Comparison of ENCODE assay signal across 12 cellular contexts in the genomic region with DNA sequence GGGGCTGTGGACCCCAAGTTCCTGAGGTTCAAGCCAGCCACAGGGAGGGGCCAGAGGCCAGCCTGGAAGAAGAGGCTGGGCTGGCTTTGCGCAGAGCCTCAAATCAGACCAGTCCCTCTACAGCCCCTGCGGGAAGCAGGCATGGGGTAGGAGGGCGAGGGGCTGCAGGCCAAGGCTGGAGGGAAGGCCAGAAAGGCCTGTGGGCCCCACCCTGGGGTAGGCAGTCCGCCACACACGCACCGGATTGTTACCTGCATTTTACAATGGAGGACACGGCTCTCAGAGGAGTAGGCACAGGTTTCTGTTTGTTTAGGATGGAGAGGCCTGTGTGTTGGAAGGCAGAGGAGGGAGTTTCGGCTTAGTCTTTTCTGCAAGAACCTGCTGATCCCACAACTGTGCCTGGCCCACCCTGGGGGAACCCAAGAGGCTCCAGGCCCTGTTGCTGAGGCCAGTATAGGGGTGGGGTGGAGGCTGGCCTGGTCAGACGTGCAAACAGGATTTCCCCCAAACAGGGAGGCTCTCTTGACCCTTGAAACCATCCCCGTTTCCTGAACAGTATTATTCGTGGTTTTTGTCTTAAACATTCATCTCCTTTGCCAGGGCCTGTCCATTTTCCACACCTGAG. TPM values are rescaled to one million over a fixed set of nuclear protein-coding genes. Genes with fewer than 3 reads are reported as not detected.
DNase-seq lines count a peak whose midpoint lies in the region; ATAC-seq and TF ChIP-seq lines count a peak whose summit lies in the region.
"Had no signal": no experiment of that assay in that cellular context is flagged by ENCODE, and none has a peak within 500 bp of the region (broad histone marks: within the 10 kb centered on the region; RNA-seq: fewer than 3 reads in every experiment).

No MANE protein-coding gene starts in this region.

- TF ChIP-seq CTCF in fibroblast of mammary gland (conservative IDR thresholded peaks at IDR 0.05; ENCODE audit: control insufficient read depth, insufficient read depth, low read depth, low read length) (no peak), neural progenitor cell (IDR thresholded peaks at IDR 0.05) (peak; percentile 22), vagina (IDR thresholded peaks at IDR 0.05) (no peak)

- peak overlapping the region; percentile 45 for H2AFZ ChIP-seq in neural progenitor cell (replicated peaks)

- no peaks in the 10 kb centered on the region for H3K9me3 Mint-ChIP-seq in activated naive CD8-positive, alpha-beta T cell treated with anti-CD3 and anti-CD28 coated beads, Interleukin-2, amount 10 ng/mL, durations not matched to agents 7 days and 5 days
- H3K9me3 Mint-ChIP-seq in activated naive CD8-positive, alpha-beta T cell treated with anti-CD3 and anti-CD28 coated beads for 36 hours, result no peaks in the 10 kb centered on the region
- H3K9me3 Mint-ChIP-seq in neural progenitor cell, result peaks cover 3% of the 10 kb centered on the region
- H3K9me3 Mint-ChIP-seq: stimulated activated naive CD8-positive, alpha-beta T cell treated with anti-CD3 and anti-CD28 coated beads, Interleukin-15, Interleukin-2, amounts not matched to agents 100 ng/mL and 50 ng/mL, for 24 hours had no signal

- peak overlapping the region; percentile 70 for H3K4me2 ChIP-seq in neural progenitor cell

- no peaks in the 10 kb centered on the region for H3K4me1 Mint-ChIP-seq in activated naive CD8-positive, alpha-beta T cell treated with anti-CD3 and anti-CD28 coated beads, Interleukin-2, amount 10 ng/mL, durations not matched to agents 7 days and 5 days
- H3K4me1 Mint-ChIP-seq in activated naive CD8-positive, alpha-beta T cell treated with anti-CD3 and anti-CD28 coated beads for 36 hours, result no peaks in the 10 kb centered on the region
- peaks cover 9% of the 10 kb centered on the region for H3K4me1 Mint-ChIP-seq in neural progenitor cell

- POLR2A ChIA-PET in activated naive CD8-positive, alpha-beta T cell treated with anti-CD3 and anti-CD28 coated beads, Interleukin-2, amount 10 ng/mL, durations not matched to agents 7 days and 5 days (lab: Charles Lee), result interaction anchor here (1.3 kb wide), 1 partner anchor 9 kb away, joined by 3 read pairs; no protein-coding TSS in a partner anchor

- H3K27ac ChIP-seq in neural progenitor cell, result no peak overlapping the region
- peak overlapping the region; percentile 85 for H3K27ac ChIP-seq in vagina

- H3K36me3 ChIP-seq in neural progenitor cell, result no peaks in the 10 kb centered on the region
- H3K36me3 ChIP-seq in vagina, result no peaks in the 10 kb centered on the region

- H4K20me1 ChIP-seq in neural progenitor cell (ENCODE audit: low read depth), result no peaks in the 10 kb centered on the region

- H3K79me2 ChIP-seq in neural progenitor cell (ENCODE audit: low read depth), result no peaks in the 10 kb centered on the region

- H3K4me3 Mint-ChIP-seq in activated naive CD8-positive, alpha-beta T cell treated with anti-CD3 and anti-CD28 coated beads, Interleukin-2, amount 10 ng/mL, durations not matched to agents 7 days and 5 days, result no peak overlapping the region
- no peak overlapping the region for H3K4me3 Mint-ChIP-seq in activated naive CD8-positive, alpha-beta T cell treated with anti-CD3 and anti-CD28 coated beads for 36 hours
- no peak overlapping the region for H3K4me3 Mint-ChIP-seq in neural progenitor cell

- H3F3A ChIP-seq in neural progenitor cell (ENCODE audit: low read depth), result no peaks in the 10 kb centered on the region

- TF ChIP-seq POLR2A in vagina (IDR thresholded peaks at IDR 0.05), result no peak

- no peak overlapping the region for H3K9ac ChIP-seq in neural progenitor cell

- DNase-seq in activated naive CD8-positive, alpha-beta T cell treated with anti-CD3 and anti-CD28 coated beads, Interleukin-2, amount 10 ng/mL, durations not matched to agents 7 days and 5 days, result peak; percentile 36
- DNase-seq in activated naive CD8-positive, alpha-beta T cell treated with anti-CD3 and anti-CD28 coated beads for 36 hours, result no peak
- DNase-seq in fibroblast of mammary gland (ENCODE audit: low read depth) (no peak), neural progenitor cell (ENCODE audit: low spot score) (no peak), vagina (ENCODE audit: extremely low spot score in 2 of 2) (no peak), NCI-H524 treated with DMSO at 0.1 percent for 48 hours (lab: John Stamatoyannopoulos, UW) (no peak), NCI-H2107 (lab: John Stamatoyannopoulos, UW) (no peak), kidney tubule cell (ENCODE audit: low spot score) (no peak)
- DNase-seq: central memory CD4-positive, alpha-beta T cell; GF-D8; NCI-H226 had no signal

- intact Hi-C loops in vagina (cut with DNase I), result no loop called here

- H3K4me3 ChIP-seq in fibroblast of mammary gland (ENCODE audit: control insufficient read depth, low read depth, low read length) (peak overlapping the region; percentile 29), neural progenitor cell (peak overlapping the region; percentile 39), vagina (peak overlapping the region; percentile 50 to 51)

- H3K27me3 Mint-ChIP-seq in activated naive CD8-positive, alpha-beta T cell treated with anti-CD3 and anti-CD28 coated beads, Interleukin-2, amount 10 ng/mL, durations not matched to agents 7 days and 5 days, result peaks cover 4% of the 10 kb centered on the region
- H3K27me3 Mint-ChIP-seq in activated naive CD8-positive, alpha-beta T cell treated with anti-CD3 and anti-CD28 coated beads for 36 hours, result peaks cover 13% of the 10 kb centered on the region
- peaks cover 19% of the 10 kb centered on the region for H3K27me3 Mint-ChIP-seq in neural progenitor cell (ENCODE audit: insufficient read depth, low read depth)
- H3K27me3 Mint-ChIP-seq: stimulated activated naive CD8-positive, alpha-beta T cell treated with anti-CD3 and anti-CD28 coated beads, Interleukin-15, Interleukin-2, amounts not matched to agents 100 ng/mL and 50 ng/mL, for 24 hours had no signal

- H3K9me3 ChIP-seq in neural progenitor cell (ENCODE audit: low read depth) (no peaks in the 10 kb centered on the region), vagina (no peaks in the 10 kb centered on the region)

- H3K27me3 ChIP-seq in neural progenitor cell, result peaks cover 3% of the 10 kb centered on the region
- no peaks in the 10 kb centered on the region for H3K27me3 ChIP-seq in vagina

- H3K4me1 ChIP-seq in neural progenitor cell, result peaks cover 9% of the 10 kb centered on the region
- H3K4me1 ChIP-seq in vagina, result peaks cover 35% of the 10 kb centered on the region

- H3K27ac Mint-ChIP-seq in activated naive CD8-positive, alpha-beta T cell treated with anti-CD3 and anti-CD28 coated beads, Interleukin-2, amount 10 ng/mL, durations not matched to agents 7 days and 5 days, result no peak overlapping the region
- H3K27ac Mint-ChIP-seq in activated naive CD8-positive, alpha-beta T cell treated with anti-CD3 and anti-CD28 coated beads for 36 hours, result no peak overlapping the region
- H3K27ac Mint-ChIP-seq in neural progenitor cell, result no peak overlapping the region
- H3K27ac Mint-ChIP-seq: stimulated activated naive CD8-positive, alpha-beta T cell treated with anti-CD3 and anti-CD28 coated beads, Interleukin-15, Interleukin-2, amounts not matched to agents 100 ng/mL and 50 ng/mL, for 24 hours had no signal

- H3K36me3 Mint-ChIP-seq in activated naive CD8-positive, alpha-beta T cell treated with anti-CD3 and anti-CD28 coated beads, Interleukin-2, amount 10 ng/mL, durations not matched to agents 7 days and 5 days, result no peaks in the 10 kb centered on the region
- no peaks in the 10 kb centered on the region for H3K36me3 Mint-ChIP-seq in activated naive CD8-positive, alpha-beta T cell treated with anti-CD3 and anti-CD28 coated beads for 36 hours
- no peaks in the 10 kb centered on the region for H3K36me3 Mint-ChIP-seq in neural progenitor cell

- no peak for ATAC-seq in activated naive CD8-positive, alpha-beta T cell treated with anti-CD3 and anti-CD28 coated beads, Interleukin-2, amount 10 ng/mL, durations not matched to agents 7 days and 5 days (ENCODE audit: low read depth)

RNA-seq across cellular contexts. Expression of gene SLC49A3, which starts 0.7 kb away (rescaled TPM):
- 1 to 10 TPM; 2.0 to 2.1 TPM for total RNA-seq in activated naive CD8-positive, alpha-beta T cell treated with anti-CD3 and anti-CD28 coated beads, Interleukin-2, amount 10 ng/mL, durations not matched to agents 7 days and 5 days
- under 1 TPM; 0.38 to 0.43 TPM for total RNA-seq in activated naive CD8-positive, alpha-beta T cell treated with anti-CD3 and anti-CD28 coated beads for 36 hours
- total RNA-seq in neural progenitor cell (ENCODE audit: low replicate concordance), result 1.9 and 3.4 TPM in 2 replicates
- 11.0 TPM for total RNA-seq in vagina

RNA-seq across cellular contexts. Expression of gene MYL5, which starts 15.3 kb away (rescaled TPM):
- 10 to 100 TPM; 20.0 to 21.5 TPM for total RNA-seq in activated naive CD8-positive, alpha-beta T cell treated with anti-CD3 and anti-CD28 coated beads, Interleukin-2, amount 10 ng/mL, durations not matched to agents 7 days and 5 days
- total RNA-seq in activated naive CD8-positive, alpha-beta T cell treated with anti-CD3 and anti-CD28 coated beads for 36 hours, result 10 to 100 TPM; 22.7 to 22.9 TPM
- total RNA-seq in neural progenitor cell (ENCODE audit: low replicate concordance) (0.21 and 10.0 TPM in 2 replicates), vagina (3.4 TPM)

RNA-seq across cellular contexts. Expression of gene ATP5ME, which starts 15.5 kb away (rescaled TPM):
- total RNA-seq in activated naive CD8-positive, alpha-beta T cell treated with anti-CD3 and anti-CD28 coated beads, Interleukin-2, amount 10 ng/mL, durations not matched to agents 7 days and 5 days, result 100 to 1,000 TPM; 184 to 191 TPM
- 100 to 1,000 TPM; 284 to 287 TPM for total RNA-seq in activated naive CD8-positive, alpha-beta T cell treated with anti-CD3 and anti-CD28 coated beads for 36 hours
- total RNA-seq in neural progenitor cell (ENCODE audit: low replicate concordance) (95.1 and 114 TPM in 2 replicates), vagina (181 TPM)

RNA-seq across cellular contexts. Expression of gene PCGF3, which starts 16.0 kb away (rescaled TPM):
- total RNA-seq in activated naive CD8-positive, alpha-beta T cell treated with anti-CD3 and anti-CD28 coated beads, Interleukin-2, amount 10 ng/mL, durations not matched to agents 7 days and 5 days, result 10 to 100 TPM; 45.4 to 51.6 TPM
- total RNA-seq in activated naive CD8-positive, alpha-beta T cell treated with anti-CD3 and anti-CD28 coated beads for 36 hours, result 10 to 100 TPM; 19.7 to 21.2 TPM
- 44.7 and 59.1 TPM in 2 replicates for total RNA-seq in neural progenitor cell (ENCODE audit: low replicate concordance)
- 64.8 TPM for total RNA-seq in vagina
